Comparison of ENCODE assay signal across 10 cellular contexts in the genomic region with DNA sequence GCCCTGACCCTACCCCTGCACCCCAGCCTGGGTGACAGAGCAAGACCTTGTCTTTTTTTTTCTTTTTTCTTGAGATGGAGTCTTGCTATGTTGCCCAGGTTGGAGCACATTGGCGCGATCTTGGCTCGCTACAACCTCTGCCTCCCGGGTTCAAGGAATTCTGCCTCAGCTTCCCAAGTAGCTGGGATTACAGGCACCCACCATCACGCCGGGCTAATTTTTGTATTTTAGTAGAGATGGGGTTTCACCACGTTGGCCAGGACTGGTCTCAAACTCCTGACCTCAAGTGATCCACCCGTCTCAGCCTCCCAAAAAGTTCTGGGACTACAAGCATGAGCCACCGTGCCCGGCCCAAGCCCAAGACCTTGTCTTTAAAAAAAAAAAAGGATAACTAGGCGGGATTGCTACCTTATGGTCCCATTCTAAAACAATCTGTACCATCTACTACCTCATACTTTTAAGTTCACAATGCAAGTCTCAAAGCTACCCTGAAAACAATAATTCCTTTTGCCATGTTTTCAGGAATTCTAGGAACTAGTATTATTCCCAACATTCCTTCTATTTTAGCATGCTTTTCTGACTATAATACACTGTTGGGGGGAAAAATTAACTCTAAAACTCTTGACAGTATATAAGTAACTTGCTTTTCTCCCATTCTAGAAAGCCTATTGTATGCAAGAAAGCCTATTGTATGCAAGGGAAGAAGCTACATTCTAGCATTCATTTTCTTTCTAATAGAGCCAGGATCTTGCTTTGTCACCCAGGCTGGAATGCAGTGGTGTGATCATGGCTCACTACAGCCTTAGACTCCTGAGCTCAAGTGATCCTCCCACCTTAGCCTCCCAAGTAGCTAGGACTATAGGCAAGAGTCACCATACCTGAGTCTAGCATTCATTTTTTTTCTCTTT. TPM values are rescaled to one million over a fixed set of nuclear protein-coding genes. Genes with fewer than 3 reads are reported as not detected.
DNase-seq lines count a peak whose midpoint lies in the region; ATAC-seq, FAIRE-seq and TF ChIP-seq lines count a peak whose summit lies in the region.
"Had no signal": no experiment of that assay in that cellular context is flagged by ENCODE, and none has a peak within 500 bp of the region (broad histone marks: within the 10 kb centered on the region; RNA-seq: fewer than 3 reads in every experiment).

No MANE protein-coding gene starts in this region.

- H3K4me1 Mint-ChIP-seq in activated CD4-positive, alpha-beta memory T cell treated with anti-CD3 and anti-CD28 coated beads, Interleukin-2, amount 10 ng/mL, durations not matched to agents 7 days and 5 days: peaks cover 56% of the 10 kb centered on the region

- TF ChIP-seq RAD21 in A549 (conservative IDR thresholded peaks at IDR 0.05 in 1 of 2, IDR thresholded peaks at IDR 0.05 in 1 of 2): no peak

- TF ChIP-seq CTCF in A549 (IDR thresholded peaks at IDR 0.05) (no peak), lower lobe of right lung (IDR thresholded peaks at IDR 0.05) (no peak), GM10266 (IDR thresholded peaks at IDR 0.05; ENCODE audit: control insufficient read depth, insufficient read depth, low read depth, missing control alignments) (no peak)

- TF ChIP-seq POLR2A in A549 (IDR thresholded peaks at IDR 0.05; ENCODE audit: low read length) (no peak), GM12892 (IDR thresholded peaks at IDR 0.05; ENCODE audit: low read depth, low read length) (no peak)

- CTCF ChIA-PET in A549 (lab: Yijun Ruan, JAX): interaction anchor here (0.6 to 18.8 kb wide), 10 partner anchors 9 to 1163 kb away, joined by 3 to 539 read pairs (median 6); partner anchors contain the start of genes DHX16 and MDC1
- CTCF ChIA-PET in activated CD4-positive, alpha-beta memory T cell treated with anti-CD3 and anti-CD28 coated beads, Interleukin-2, amount 10 ng/mL, durations not matched to agents 7 days and 5 days (lab: Charles Lee): interaction anchor here (25.8 kb wide), 1 partner anchor 48 kb away, joined by 626 read pairs; the partner anchor contains the start of gene DHX16

- no peak for DNase-seq in A549 (ENCODE audit: low read depth in 1 of 2, low spot score in 1 of 2)
- DNase-seq in activated CD4-positive, alpha-beta memory T cell treated with anti-CD3 and anti-CD28 coated beads, Interleukin-2, amount 10 ng/mL, durations not matched to agents 7 days and 5 days: no peak
- DNase-seq in lower lobe of right lung: no peak
- DNase-seq in HUDEP-2 (lab: John Stamatoyannopoulos, UW; ENCODE audit: unreplicated experiment in 76 of 76): no peak
- DNase-seq in GM10266 (ENCODE audit: extremely low spot score): no peak
- DNase-seq in NOMO-1 (lab: John Stamatoyannopoulos, UW; ENCODE audit: unreplicated experiment in 2 of 2): no peak
- no peak for DNase-seq in GM12892 (ENCODE audit: insufficient read length)
- DNase-seq: activated gamma-delta T cell treated with Interleukin-2 at 50 U/mL for 16 hours, COR-L47 had no signal

- H3K27ac ChIP-seq in A549 (peak overlapping the region; percentile 1 to 64; a peak in 2 of 6 replicates), lower lobe of right lung (peak overlapping the region; percentile 2)

- H3K4me1 ChIP-seq in A549 (peaks cover 54% of the 10 kb centered on the region), lower lobe of right lung (peaks cover 31% of the 10 kb centered on the region)

- POLR2A ChIA-PET in A549 (lab: Yijun Ruan, JAX): interaction anchor here (0.6 to 1.3 kb wide), 6 partner anchors 10 to 205 kb away, joined by 3 to 6 read pairs (median 3); partner anchors contain the start of genes FLOT1 and SFTA2
- POLR2A ChIA-PET in activated CD4-positive, alpha-beta memory T cell treated with anti-CD3 and anti-CD28 coated beads, Interleukin-2, amount 10 ng/mL, durations not matched to agents 7 days and 5 days (lab: Charles Lee): interaction anchor here (1.1 to 16.4 kb wide), 10 partner anchors 9 to 114 kb away, joined by 3 to 561 read pairs (median 5); partner anchors contain the start of genes DHX16, IER3, MDC1 and MRPS18B

- H3K4me2 ChIP-seq in A549: no peak overlapping the region

- H3K4me3 Mint-ChIP-seq in activated CD4-positive, alpha-beta memory T cell treated with anti-CD3 and anti-CD28 coated beads, Interleukin-2, amount 10 ng/mL, durations not matched to agents 7 days and 5 days: no peak overlapping the region

- FAIRE-seq in A549 (lab: Jason Lieb, UNC) (no peak), G401.6 (lab: Jason Lieb, UNC) (peak; percentile 85), GM12892 (lab: Jason Lieb, UNC) (no peak)

- TF ChIP-seq EP300 in A549 (IDR thresholded peaks at IDR 0.05): no peak

- H3K36me3 ChIP-seq in lower lobe of right lung: peaks cover 100% of the 10 kb centered on the region

- no peaks in the 10 kb centered on the region for H3K9me3 Mint-ChIP-seq in activated CD4-positive, alpha-beta memory T cell treated with anti-CD3 and anti-CD28 coated beads, Interleukin-2, amount 10 ng/mL, durations not matched to agents 7 days and 5 days

- intact Hi-C loops in lower lobe of right lung (cut with DNase I): no loop called here

- H3K4me3 ChIP-seq in A549 (no peak overlapping the region), lower lobe of right lung (no peak overlapping the region)

- H3K27ac Mint-ChIP-seq in activated CD4-positive, alpha-beta memory T cell treated with anti-CD3 and anti-CD28 coated beads, Interleukin-2, amount 10 ng/mL, durations not matched to agents 7 days and 5 days: peak overlapping the region; percentile 29

- H3K27me3 Mint-ChIP-seq in activated CD4-positive, alpha-beta memory T cell treated with anti-CD3 and anti-CD28 coated beads, Interleukin-2, amount 10 ng/mL, durations not matched to agents 7 days and 5 days: no peaks in the 10 kb centered on the region

- H3K9me3 ChIP-seq in A549: no peaks in the 10 kb centered on the region
- no peaks in the 10 kb centered on the region for H3K9me3 ChIP-seq in lower lobe of right lung

- WGBS in A549 (ENCODE audit: missing lambda C conversion rate): 91% methylated on average over 11 of the region's 11 CpGs

- H3K27me3 ChIP-seq in lower lobe of right lung (ENCODE audit: low read depth): no peaks in the 10 kb centered on the region

- peaks cover 70% of the 10 kb centered on the region for H3K36me3 Mint-ChIP-seq in activated CD4-positive, alpha-beta memory T cell treated with anti-CD3 and anti-CD28 coated beads, Interleukin-2, amount 10 ng/mL, durations not matched to agents 7 days and 5 days (ENCODE audit: low read depth)

- ATAC-seq in A549: peak in 1 of 2 experiments; percentile 2; a peak in 1 of 6 replicates
- ATAC-seq in lower lobe of right lung: no peak

TF ChIP-seq in A549, 52 proteins besides CTCF, POLR2A, EP300 and RAD21 (continues in another document):
- no peak for TF ChIP-seq FOSB (CRISPR knock-in tag; IDR thresholded peaks at IDR 0.05)

RNA-seq across cellular contexts. Expression of gene TUBB, which starts 6.6 kb away (rescaled TPM):
- polyA plus RNA-seq in A549 (2011; rRNA removed) (691 and 782 TPM in 2 replicates), A549 (2017; fragmentation: RNase III; extraction: RNeasy Plus Mini Kit Qiagen cat#74134 plus additional on column Dnase treatment) (1,022 to 1,121 TPM (median 1,044 TPM) in 3 replicates)
- polyA plus RNA-seq in A549 (2012; cell fraction: cytosol; rRNA removed): 1,345 and 1,480 TPM in 2 replicates
- polyA plus RNA-seq in A549 (2012; cell fraction: nucleus; rRNA removed): 1,395 and 1,872 TPM in 2 replicates
- polyA minus RNA-seq in A549 (2011; rRNA and poly(A)+ RNA removed): 802 and 983 TPM in 2 replicates
- 1,000 to 10,000 TPM; 1,162 to 1,172 TPM for total RNA-seq in activated CD4-positive, alpha-beta memory T cell treated with anti-CD3 and anti-CD28 coated beads, Interleukin-2, amount 10 ng/mL, durations not matched to agents 7 days and 5 days
- total RNA-seq in lower lobe of right lung: 292 TPM
- 826 TPM for polyA plus RNA-seq in GM12892 (2012; ENCODE audit: missing spikeins)

RNA-seq across cellular contexts. Expression of gene MDC1, which starts 9.7 kb away (rescaled TPM):
- polyA plus RNA-seq in A549 (2011; rRNA removed) (8.2 and 13.3 TPM in 2 replicates), A549 (2017; fragmentation: RNase III; extraction: RNeasy Plus Mini Kit Qiagen cat#74134 plus additional on column Dnase treatment) (14.9 to 21.4 TPM (median 16.5 TPM) in 3 replicates)
- 8.4 and 10.3 TPM in 2 replicates for polyA plus RNA-seq in A549 (2012; cell fraction: cytosol; rRNA removed)
- 29.8 and 46.1 TPM in 2 replicates for polyA plus RNA-seq in A549 (2012; cell fraction: nucleus; rRNA removed)
- 18.4 and 19.4 TPM in 2 replicates for polyA minus RNA-seq in A549 (2011; rRNA and poly(A)+ RNA removed)
- total RNA-seq in activated CD4-positive, alpha-beta memory T cell treated with anti-CD3 and anti-CD28 coated beads, Interleukin-2, amount 10 ng/mL, durations not matched to agents 7 days and 5 days: 10 to 100 TPM; 49.7 to 54.6 TPM
- total RNA-seq in lower lobe of right lung: 24.5 TPM
- polyA plus RNA-seq in GM12892 (2012; ENCODE audit: missing spikeins): 56.4 TPM

RNA-seq across cellular contexts. Expression of gene FLOT1, which starts 15.7 kb away (rescaled TPM):
- polyA plus RNA-seq in A549 (2011; rRNA removed) (135 and 136 TPM in 2 replicates), A549 (2017; fragmentation: RNase III; extraction: RNeasy Plus Mini Kit Qiagen cat#74134 plus additional on column Dnase treatment) (89.7 to 99.2 TPM (median 89.9 TPM) in 3 replicates)
- 140 TPM in 2 replicates for polyA plus RNA-seq in A549 (2012; cell fraction: cytosol; rRNA removed)
- polyA plus RNA-seq in A549 (2012; cell fraction: nucleus; rRNA removed): 112 and 128 TPM in 2 replicates
- polyA minus RNA-seq in A549 (2011; rRNA and poly(A)+ RNA removed): 101 and 112 TPM in 2 replicates
- total RNA-seq in activated CD4-positive, alpha-beta memory T cell treated with anti-CD3 and anti-CD28 coated beads, Interleukin-2, amount 10 ng/mL, durations not matched to agents 7 days and 5 days: 100 to 1,000 TPM; 125 to 131 TPM
- total RNA-seq in lower lobe of right lung: 151 TPM
- 105 TPM for polyA plus RNA-seq in GM12892 (2012; ENCODE audit: missing spikeins)

RNA-seq across cellular contexts. Expression of gene IER3, which starts 17.6 kb away (rescaled TPM):
- polyA plus RNA-seq in A549 (2011; rRNA removed): 116 and 202 TPM in 2 replicates
- 172 and 215 TPM in 2 replicates for polyA plus RNA-seq in A549 (2012; cell fraction: cytosol; rRNA removed)
- 240 and 352 TPM in 2 replicates for polyA plus RNA-seq in A549 (2012; cell fraction: nucleus; rRNA removed)
- 89.1 to 108 TPM (median 104 TPM) in 3 replicates for polyA plus RNA-seq in A549 (2017; fragmentation: RNase III; extraction: RNeasy Plus Mini Kit Qiagen cat#74134 plus additional on column Dnase treatment)
- polyA minus RNA-seq in A549 (2011; rRNA and poly(A)+ RNA removed): 93.4 and 94.8 TPM in 2 replicates
- 10 to 100 TPM; 11.2 to 13.1 TPM for total RNA-seq in activated CD4-positive, alpha-beta memory T cell treated with anti-CD3 and anti-CD28 coated beads, Interleukin-2, amount 10 ng/mL, durations not matched to agents 7 days and 5 days
- total RNA-seq in lower lobe of right lung: 18.0 TPM
- polyA plus RNA-seq in GM12892 (2012; ENCODE audit: missing spikeins): 49.1 TPM

RNA-seq across cellular contexts. Expression of gene NRM, which starts 36.0 kb away (rescaled TPM):
- polyA plus RNA-seq in A549 (2011; rRNA removed): 11.3 and 12.4 TPM in 2 replicates
- 21.7 and 24.8 TPM in 2 replicates for polyA plus RNA-seq in A549 (2012; cell fraction: cytosol; rRNA removed)
- 22.2 and 23.8 TPM in 2 replicates for polyA plus RNA-seq in A549 (2012; cell fraction: nucleus; rRNA removed)
- polyA plus RNA-seq in A549 (2017; fragmentation: RNase III; extraction: RNeasy Plus Mini Kit Qiagen cat#74134 plus additional on column Dnase treatment): 13.0 to 14.5 TPM (median 13.0 TPM) in 3 replicates
- polyA minus RNA-seq in A549 (2011; rRNA and poly(A)+ RNA removed): 11.7 and 12.7 TPM in 2 replicates
- 10 to 100 TPM; 40.5 to 41.1 TPM for total RNA-seq in activated CD4-positive, alpha-beta memory T cell treated with anti-CD3 and anti-CD28 coated beads, Interleukin-2, amount 10 ng/mL, durations not matched to agents 7 days and 5 days
- total RNA-seq in lower lobe of right lung: 10.0 TPM
- polyA plus RNA-seq in GM12892 (2012; ENCODE audit: missing spikeins): 20.7 TPM
